ENCODE assay signal across 35 cellular contexts in genomic region chr4:73185903-73186302, GRCh38.
"Had no signal": no experiment of that assay in that cellular context is flagged by ENCODE, and none has a peak within 500 bp of the region (broad histone marks: within the 10 kb centered on the region; RNA-seq: fewer than 3 reads in every experiment).

No MANE protein-coding gene starts in this region.

- H3K27me3 Mint-ChIP-seq: activated B cell treated with CpG ODN at 0.5 μM for 24 hours; activated CD4-positive, alpha-beta memory T cell treated with anti-CD3 and anti-CD28 coated beads for 36 hours; activated CD4-positive, alpha-beta T cell treated with anti-CD3 and anti-CD28 coated beads, Interleukin-2, amount 10 ng/mL, durations not matched to agents 24 days and 14 days; activated CD8-positive, alpha-beta T cell treated with anti-CD3 and anti-CD28 coated beads for 36 hours; activated naive CD8-positive, alpha-beta T cell treated with anti-CD3 and anti-CD28 coated beads for 36 hours; activated T-helper 17 cell treated with anti-CD3 and anti-CD28 coated beads, Interleukin-2, amount 50 U/mL, for 72 hours had no signal

- H3K27ac ChIP-seq: adrenal gland, body of pancreas, brain microvascular endothelial cell, breast epithelium, VCaP had no signal

- H3K27me3 ChIP-seq: adrenal gland, body of pancreas, brain microvascular endothelial cell, breast epithelium had no signal

- H3K4me3 Mint-ChIP-seq: activated B cell treated with CpG ODN at 0.5 μM for 24 hours; activated CD4-positive, alpha-beta memory T cell treated with anti-CD3 and anti-CD28 coated beads for 36 hours; activated CD4-positive, alpha-beta T cell treated with anti-CD3 and anti-CD28 coated beads, Interleukin-2, amount 10 ng/mL, durations not matched to agents 24 days and 14 days; activated CD8-positive, alpha-beta T cell treated with anti-CD3 and anti-CD28 coated beads for 36 hours; activated naive CD4-positive, alpha-beta T cell treated with anti-CD3 and anti-CD28 coated beads for 36 hours; activated naive CD8-positive, alpha-beta T cell treated with anti-CD3 and anti-CD28 coated beads for 36 hours; activated T-cell treated with anti-CD3 and anti-CD28 coated beads, Interleukin-2, amount 50 U/mL, for 4 hours; activated T-cell treated with anti-CD3 and anti-CD28 coated beads, Interleukin-2, amount 50 U/mL, for 72 hours; activated T-helper 1 cell treated with anti-CD3 and anti-CD28 coated beads, Interleukin-12 subunit alpha, Interleukin-12 subunit beta, Interleukin-2, Interleukin-4 antibody, amounts not matched to agents 30 ng/mL and 10 ng/mL and 1 ng/mL, durations not matched to agents 14 hours and 24 hours and 36 hours; activated T-helper 17 cell treated with anti-CD3 and anti-CD28 coated beads, Interleukin-2, amount 50 U/mL, for 72 hours; T-helper 1 cell treated with Interleukin-12 subunit alpha and Interleukin-12 subunit beta and Interleukin-4 antibody, amounts not matched to agents 30 μg/mL and 1 μg/mL, for 36 hours; T-helper 2 cell treated with Interferon-gamma antibody and Interleukin-4, amounts not matched to agents 5 μg/mL and 100 μg/mL, for 36 hours had no signal

- H3K36me3 ChIP-seq: adrenal gland, brain microvascular endothelial cell, breast epithelium had no signal

- H3K4me3 ChIP-seq: adrenal gland, body of pancreas, breast epithelium had no signal

- ATAC-seq: activated CD8-positive, alpha-beta T cell treated with anti-CD3 and anti-CD28 coated beads for 36 hours; activated naive CD4-positive, alpha-beta T cell treated with anti-CD3 and anti-CD28 coated beads, Interleukin-2, amount 50 U/mL, for 72 hours; activated T-cell treated with anti-CD3 and anti-CD28 coated beads, Interleukin-2, amount 50 U/mL, for 4 hours; activated T-cell treated with anti-CD3 and anti-CD28 coated beads, Interleukin-2, amount 50 U/mL, for 72 hours; activated T-helper 17 cell treated with anti-CD3 and anti-CD28 coated beads, Interleukin-2, amount 50 U/mL, for 72 hours; body of pancreas had no signal

- H3K4me1 ChIP-seq: breast epithelium had no signal

- FAIRE-seq: astrocyte had no signal

- H3K9me3 Mint-ChIP-seq: activated CD4-positive, alpha-beta memory T cell treated with anti-CD3 and anti-CD28 coated beads for 36 hours; activated CD4-positive, alpha-beta T cell treated with anti-CD3 and anti-CD28 coated beads, Interleukin-2, amount 10 ng/mL, durations not matched to agents 24 days and 14 days; activated naive CD4-positive, alpha-beta T cell treated with anti-CD3 and anti-CD28 coated beads for 36 hours; activated naive CD4-positive, alpha-beta T cell treated with anti-CD3 and anti-CD28 coated beads, Interleukin-2, amount 50 U/mL, for 72 hours; activated T-cell treated with anti-CD3 and anti-CD28 coated beads, Interleukin-2, amount 50 U/mL, for 4 hours; activated T-helper 17 cell treated with anti-CD3 and anti-CD28 coated beads, Interleukin-2, amount 50 U/mL, for 72 hours had no signal

- H3K27ac Mint-ChIP-seq: activated B cell treated with CpG ODN at 0.5 μM for 24 hours; activated CD4-positive, alpha-beta memory T cell treated with anti-CD3 and anti-CD28 coated beads for 36 hours; activated CD4-positive, alpha-beta T cell treated with anti-CD3 and anti-CD28 coated beads, Interleukin-2, amount 10 ng/mL, durations not matched to agents 24 days and 14 days; activated CD8-positive, alpha-beta T cell treated with anti-CD3 and anti-CD28 coated beads for 36 hours; activated naive CD4-positive, alpha-beta T cell treated with anti-CD3 and anti-CD28 coated beads for 36 hours; activated naive CD4-positive, alpha-beta T cell treated with anti-CD3 and anti-CD28 coated beads, Interleukin-2, amount 50 U/mL, for 72 hours; activated naive CD8-positive, alpha-beta T cell treated with anti-CD3 and anti-CD28 coated beads for 36 hours; activated T-cell treated with anti-CD3 and anti-CD28 coated beads, Interleukin-2, amount 50 U/mL, for 72 hours; activated T-helper 1 cell treated with anti-CD3 and anti-CD28 coated beads, Interleukin-12 subunit alpha, Interleukin-12 subunit beta, Interleukin-2, Interleukin-4 antibody, amounts not matched to agents 30 ng/mL and 10 ng/mL and 1 ng/mL, durations not matched to agents 14 hours and 24 hours and 36 hours; activated T-helper 17 cell treated with anti-CD3 and anti-CD28 coated beads, Interleukin-2, amount 50 U/mL, for 72 hours; T-helper 1 cell treated with Interleukin-12 subunit alpha and Interleukin-12 subunit beta and Interleukin-4 antibody, amounts not matched to agents 30 μg/mL and 1 μg/mL, for 36 hours; T-helper 2 cell treated with Interferon-gamma antibody and Interleukin-4, amounts not matched to agents 5 μg/mL and 100 μg/mL, for 36 hours had no signal

- DNase-seq: activated B cell treated with CpG ODN at 0.5 μM for 24 hours; activated CD4-positive, alpha-beta memory T cell treated with anti-CD3 and anti-CD28 coated beads for 36 hours; activated CD4-positive, alpha-beta T cell treated with anti-CD3 and anti-CD28 coated beads for 4 hours; activated CD4-positive, alpha-beta T cell treated with anti-CD3 and anti-CD28 coated beads, Interleukin-2, amount 10 ng/mL, durations not matched to agents 24 days and 14 days; activated CD4-positive, alpha-beta T cell treated with anti-CD3 and anti-CD28 coated beads, Interleukin-2, amount 50 U/mL, for 1 hour; activated CD4-positive, alpha-beta T cell treated with anti-CD3 and anti-CD28 coated beads, Interleukin-2, amount 50 U/mL, for 4 hours; activated CD4-positive, CD25-positive, alpha-beta regulatory T cell treated with anti-CD3 and anti-CD28 coated beads, Interleukin-2, amount 50 U/mL, for 72 hours; activated CD8-positive, alpha-beta memory T cell treated with anti-CD3 and anti-CD28 coated beads, Interleukin-2, amount 50 U/mL, for 4 hours; activated CD8-positive, alpha-beta T cell treated with anti-CD3 and anti-CD28 coated beads for 36 hours; activated effector memory CD4-positive, alpha-beta T cell treated with anti-CD3 and anti-CD28 coated beads, Interleukin-2, amount 50 U/mL, for 16 hours; activated gamma-delta T cell treated with Interleukin-2 at 50 U/mL for 16 hours; activated naive CD4-positive, alpha-beta T cell; activated naive CD4-positive, alpha-beta T cell treated with anti-CD3 and anti-CD28 coated beads for 36 hours; activated naive CD4-positive, alpha-beta T cell treated with anti-CD3 and anti-CD28 coated beads, Interleukin-2, amount 50 U/mL, for 16 hours; activated naive CD8-positive, alpha-beta T cell treated with anti-CD3 and anti-CD28 coated beads for 36 hours; activated T-cell treated with anti-CD3 and anti-CD28 coated beads for 4 hours; activated T-cell treated with anti-CD3 and anti-CD28 coated beads, Interleukin-2, amount 50 U/mL, for 1 hour; activated T-cell treated with anti-CD3 and anti-CD28 coated beads, Interleukin-2, amount 50 U/mL, for 4 hours; activated T-cell treated with anti-CD3 and anti-CD28 coated beads, Interleukin-2, amount 50 U/mL, for 72 hours; adrenal gland; amniotic stem cell; aorta; body of pancreas; brain microvascular endothelial cell; central memory CD4-positive, alpha-beta T cell; T-helper 2 cell; T-helper 9 cell had no signal

- H3K9me3 ChIP-seq: adrenal gland, body of pancreas, breast epithelium had no signal
